ENCODE assay signal across 8 cellular contexts in genomic region chr14:31025335-31026075, GRCh38. TPM values are rescaled to one million over a fixed set of nuclear protein-coding genes. Genes with fewer than 3 reads are reported as not detected.
DNase-seq lines count a peak whose midpoint lies in the region; ATAC-seq and TF ChIP-seq lines count a peak whose summit lies in the region.

TSS of gene AP4S1 (plus strand) at chr14:31025649. CDS start at chr14:31066197, 40,548 bp downstream.

- H3K4me1 ChIP-seq in BLaER1 (peaks cover 15% of the 10 kb centered on the region), iPS-20b (ENCODE audit: insufficient read depth, low read length) (peaks cover 12% of the 10 kb centered on the region; the same call in 1 of the 2 replicates)

- peaks cover 11% of the 10 kb centered on the region for H3K27me3 Mint-ChIP-seq in brain

- H3K27ac Mint-ChIP-seq in brain = peak within 1 kb of the TSS; percentile 96 to 99 (median 99)

- H3K9ac ChIP-seq in BLaER1 (peak within 1 kb of the TSS; percentile 99), iPS-20b (ENCODE audit: low read depth, low read length) (peak within 1 kb of the TSS; percentile 98)

- H3K36me3 Mint-ChIP-seq in brain = peaks cover 27% of the 10 kb centered on the region

- H3K27me3 ChIP-seq in BLaER1 (no peaks in the 10 kb centered on the region), iPS-20b (ENCODE audit: insufficient read depth, low read length) (no peaks in the 10 kb centered on the region)

- peak within 1 kb of the TSS; percentile 99 for H3K4me3 ChIP-seq in BLaER1
- H3K4me3 ChIP-seq in LNCaP clone FGC (ENCODE audit: low read depth, low read length) = peak within 1 kb of the TSS; percentile 79
- peak within 1 kb of the TSS; percentile 81 for H3K4me3 ChIP-seq in iPS-20b (ENCODE audit: low read length)
- peak within 1 kb of the TSS; percentile 97 to 100 (median 99) for H3K4me3 ChIP-seq in skin epidermis

- H3K27ac ChIP-seq in BLaER1 (peak within 1 kb of the TSS; percentile 98), iPS-20b (ENCODE audit: low read length) (peak within 1 kb of the TSS; percentile 85), skin epidermis (peak within 1 kb of the TSS; percentile 92 to 100 (median 99))

- no peak for DNase-seq in LNCaP clone FGC (ENCODE audit: low read depth)
- DNase-seq in UCSD-AML1 (lab: John Stamatoyannopoulos, UW; ENCODE audit: unreplicated experiment) = peak; percentile 62
- no peak for DNase-seq in DMS114 treated with DMSO at 0.1 percent for 48 hours (lab: John Stamatoyannopoulos, UW; ENCODE audit: unreplicated experiment)

- peak within 1 kb of the TSS; percentile 95 to 100 (median 96) for H3K4me3 Mint-ChIP-seq in brain

- ATAC-seq in GM19397 (IDR thresholded peaks at IDR 0.05; ENCODE audit: unreplicated experiment) = peak; percentile 19

- H3K4me1 Mint-ChIP-seq in brain = peaks cover 49% of the 10 kb centered on the region

- H3K36me3 ChIP-seq in BLaER1 = peaks cover 21% of the 10 kb centered on the region
- H3K36me3 ChIP-seq in iPS-20b (ENCODE audit: insufficient read depth, low read depth, low read length) = peaks cover 9% of the 10 kb centered on the region

- peak within 1 kb of the TSS; percentile 87 for H3K4me2 ChIP-seq in BLaER1

- peaks cover 0 to 8% (median 4%) of the 10 kb centered on the region in 5 experiments for H3K9me3 Mint-ChIP-seq in brain

- H4K20me1 ChIP-seq in BLaER1 = peaks cover 49% of the 10 kb centered on the region

- TF ChIP-seq CTCF in LNCaP clone FGC (IDR thresholded peaks at IDR 0.05; ENCODE audit: control insufficient read depth, extremely low read depth, insufficient read depth) = no peak
- TF ChIP-seq CTCF in brain (conservative IDR thresholded peaks at IDR 0.05) = no peak

- H3K9me3 ChIP-seq in BLaER1 (no peaks in the 10 kb centered on the region), iPS-20b (ENCODE audit: insufficient read depth, low read depth, low read length) (no peaks in the 10 kb centered on the region)

RNA-seq across cellular contexts. Expression of gene AP4S1, which starts in this region (rescaled TPM):
- polyA plus RNA-seq in brain (ENCODE audit: insufficient read depth, low read depth, low replicate concordance) = 8.0 TPM
